In genomic region chr12:26768611-26769603, GRCh38 we compare ENCODE assay signal across 1 cellular context.
TF ChIP-seq lines count a peak whose summit lies in the region.

No MANE protein-coding gene starts in this region.

TF ChIP-seq in HepG2, 621 proteins besides CTCF, POLR2A, EP300 and RAD21 (continued from another document):
- peak; percentile 40; the same call in 1 of the 2 replicates for TF ChIP-seq ZNF816 (CRISPR knock-in tag; IDR thresholded peaks at IDR 0.05; ENCODE audit: borderline replicate concordance)
- TF ChIP-seq RELA (CRISPR knock-in tag; IDR thresholded peaks at IDR 0.05) = no peak
- peak; percentile 67 for TF ChIP-seq ZBTB37 (CRISPR knock-in tag; IDR thresholded peaks at IDR 0.05)
- TF ChIP-seq ZNF567 (CRISPR knock-in tag; IDR thresholded peaks at IDR 0.05; ENCODE audit: borderline replicate concordance) = no peak
- peak; percentile 86 for TF ChIP-seq SKI (IDR thresholded peaks at IDR 0.05; ENCODE audit: partially characterized antibody)
- peak; percentile 95; the same call in 1 of the 2 replicates for TF ChIP-seq NFKBIZ (CRISPR knock-in tag; IDR thresholded peaks at IDR 0.05)
- TF ChIP-seq TRAFD1 (CRISPR knock-in tag; IDR thresholded peaks at IDR 0.05; ENCODE audit: borderline replicate concordance) = no peak
- peak; percentile 93 for TF ChIP-seq MLX (CRISPR knock-in tag; IDR thresholded peaks at IDR 0.05)
- TF ChIP-seq, protein P1, sequence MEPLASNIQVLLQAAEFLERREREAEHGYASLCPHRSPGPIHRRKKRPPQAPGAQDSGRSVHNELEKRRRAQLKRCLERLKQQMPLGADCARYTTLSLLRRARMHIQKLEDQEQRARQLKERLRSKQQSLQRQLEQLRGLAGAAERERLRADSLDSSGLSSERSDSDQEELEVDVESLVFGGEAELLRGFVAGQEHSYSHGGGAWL (CRISPR knock-in tag; IDR thresholded peaks at IDR 0.05) = no peak
- TF ChIP-seq PBX2 (CRISPR knock-in tag; IDR thresholded peaks at IDR 0.05) = no peak
- TF ChIP-seq ELF3 (CRISPR knock-in tag; IDR thresholded peaks at IDR 0.05) = peak; percentile 95
- peak; percentile 90 for TF ChIP-seq ZBTB43 (CRISPR knock-in tag; conservative IDR thresholded peaks at IDR 0.05)
- no peak for TF ChIP-seq ZNF607 (CRISPR knock-in tag; IDR thresholded peaks at IDR 0.05; ENCODE audit: borderline replicate concordance)
- peak; percentile 88 for TF ChIP-seq ASH2L (IDR thresholded peaks at IDR 0.05; ENCODE audit: insufficient read length, low read depth, low read length)
- TF ChIP-seq CEBPG (CRISPR knock-in tag; IDR thresholded peaks at IDR 0.05) = peak; percentile 88
- TF ChIP-seq ZSCAN9 (CRISPR knock-in tag; IDR thresholded peaks at IDR 0.05; ENCODE audit: borderline replicate concordance) = peak; percentile 95; the same call in 1 of the 2 replicates
- peak; percentile 79; the same call in 1 of the 2 replicates for TF ChIP-seq ZNF12 (CRISPR knock-in tag; IDR thresholded peaks at IDR 0.05)
- TF ChIP-seq XBP1 (CRISPR knock-in tag; IDR thresholded peaks at IDR 0.05) = no peak
- TF ChIP-seq FOXJ3 (CRISPR knock-in tag; IDR thresholded peaks at IDR 0.05; ENCODE audit: borderline replicate concordance) = peak; percentile 100
- TF ChIP-seq HHEX (CRISPR knock-in tag; IDR thresholded peaks at IDR 0.05) = peak; percentile 98
- no peak for TF ChIP-seq ZNF572 (CRISPR knock-in tag; IDR thresholded peaks at IDR 0.05)
- TF ChIP-seq CHD2 (IDR thresholded peaks at IDR 0.05; ENCODE audit: low read depth, low read length) = no peak
